26 cellular contexts compared by ENCODE assay signal in the genomic region with DNA sequence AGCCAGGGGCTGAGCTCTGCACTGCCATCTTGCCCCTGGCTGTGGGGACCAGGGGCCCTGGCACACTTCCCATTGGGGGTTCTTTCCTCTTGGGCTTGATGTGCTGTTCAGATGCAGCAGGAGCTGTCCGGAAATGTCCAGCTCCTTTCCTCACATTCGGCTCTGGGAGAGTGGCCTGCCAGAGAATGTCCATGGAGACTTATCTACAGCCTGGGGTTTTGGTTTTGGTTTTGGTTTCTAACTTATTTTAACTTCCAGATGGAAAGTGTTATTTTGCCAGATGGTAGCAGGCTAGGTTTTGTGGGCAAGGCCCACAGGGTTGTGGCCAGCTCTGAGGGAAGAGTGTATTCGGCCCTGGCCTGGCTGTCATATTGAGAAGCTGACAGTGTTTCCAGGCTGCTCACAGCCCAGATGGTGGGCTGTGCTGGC.
DNase-seq lines count a peak whose midpoint lies in the region; ATAC-seq and TF ChIP-seq lines count a peak whose summit lies in the region.
"Had no signal": no experiment of that assay in that cellular context is flagged by ENCODE, and none has a peak within 500 bp of the region (broad histone marks: within the 10 kb centered on the region; RNA-seq: fewer than 3 reads in every experiment).

No MANE protein-coding gene starts in this region.

- no peak overlapping the region for H4K8ac ChIP-seq in H9 (replicated peaks; ENCODE audit: insufficient read length, low read depth, low read length)

- H3K4me1 ChIP-seq in heart right ventricle (peaks cover 0 to 13% (median 0%) of the 10 kb centered on the region in 9 donors), right atrium auricular region (no peaks in the 10 kb centered on the region), H9 (ENCODE audit: insufficient read depth, low read length) (no peaks in the 10 kb centered on the region)
- H3K4me1 ChIP-seq: adrenal gland, gastrocnemius medialis, pancreas had no signal

- H3K4me3 ChIP-seq in heart right ventricle (no peak overlapping the region), right atrium auricular region (no peak overlapping the region)
- H3K4me3 ChIP-seq: adrenal gland, cardiac muscle cell, dorsolateral prefrontal cortex, gastrocnemius medialis, pancreas had no signal

- ATAC-seq in heart right ventricle: peak in 6 of 8 donors; percentile 20 to 51 (median 38)
- ATAC-seq: activated CD8-positive, alpha-beta memory T cell treated with anti-CD3 and anti-CD28 coated beads, Interleukin-2, amount 10 ng/mL, durations not matched to agents 7 days and 5 days; gastrocnemius medialis; natural killer cell had no signal

- DNase-seq in heart right ventricle (no peak), right atrium auricular region (ENCODE audit: low spot score) (no peak), RPMI7951 (ENCODE audit: low read depth) (peak; percentile 88), glomerular visceral epithelial cell (ENCODE audit: extremely low spot score) (peak; percentile 31), MCF 10A (ENCODE audit: unreplicated experiment) (no peak), NAMALWA (ENCODE audit: low spot score) (no peak), T-helper 1 cell (no peak), H9 (no peak)
- DNase-seq: activated CD4-positive, alpha-beta T cell treated with anti-CD3 and anti-CD28 coated beads, Interleukin-2, amount 10 ng/mL, durations not matched to agents 24 days and 14 days; activated CD8-positive, alpha-beta memory T cell treated with anti-CD3 and anti-CD28 coated beads, Interleukin-2, amount 10 ng/mL, durations not matched to agents 7 days and 5 days; activated effector memory CD4-positive, alpha-beta T cell treated with Interleukin-2 at 50 U/mL for 16 hours; adrenal gland; CD8-positive, alpha-beta memory T cell; DMS79; dorsolateral prefrontal cortex; gastrocnemius medialis; natural killer cell; NCI-H1105 treated with DMSO at 0.1 percent for 48 hours; NCI-H524 treated with DMSO at 0.1 percent for 48 hours; pancreas; stimulated activated CD4-positive, alpha-beta T cell treated with anti-CD3 and anti-CD28 coated beads, Interleukin-2, amount 100 ng/mL, for 24 hours; stimulated activated naive CD4-positive, alpha-beta T cell had no signal

- H2BK15ac ChIP-seq in H9 (ENCODE audit: low read depth, low read length): no peak overlapping the region

- WGBS in heart right ventricle, 2 donors: 44 to 79% methylated on average over 3 of the region's 3 CpGs
- no CpG with 5 or more reads among the region's 3 CpGs for WGBS in H9 (ENCODE audit: extremely low coverage, insufficient read length, low lambda C conversion rate)

- H3K27me3 ChIP-seq in heart right ventricle (no peaks in the 10 kb centered on the region), right atrium auricular region (no peaks in the 10 kb centered on the region), H9 (ENCODE audit: insufficient read depth, low read length) (no peaks in the 10 kb centered on the region)
- H3K27me3 ChIP-seq: adrenal gland, cardiac muscle cell, dorsolateral prefrontal cortex, gastrocnemius medialis, pancreas had no signal

- POLR2A ChIA-PET in MCF 10A (lab: Yijun Ruan, JAX): interaction anchor here (1.3 kb wide), 1 partner anchor 10 kb away, joined by 4 read pairs; no protein-coding TSS in a partner anchor

- H2BK20ac ChIP-seq in H9 (ENCODE audit: low read depth, low read length, poor library complexity, severe bottlenecking): no peak overlapping the region

- H3K79me1 ChIP-seq in H9 (ENCODE audit: insufficient read depth, low read depth, low read length, poor library complexity, severe bottlenecking): no peaks in the 10 kb centered on the region

- H3K14ac ChIP-seq in H9 (ENCODE audit: insufficient read depth, low read length): no peak overlapping the region

- no peak overlapping the region for H3K4me2 ChIP-seq in H9 (ENCODE audit: insufficient read depth, insufficient read length, low read length)
- H3K4me2 ChIP-seq: KMS-11 had no signal

- H3T11ph ChIP-seq in H9 (ENCODE audit: low read length): no peak overlapping the region

- no peak overlapping the region for H2BK120ac ChIP-seq in H9 (ENCODE audit: low read depth, low read length, poor library complexity, severe bottlenecking)

- no peak overlapping the region for H4K5ac ChIP-seq in H9 (ENCODE audit: insufficient read length, low read depth, low read length)

- no peaks in the 10 kb centered on the region for H3K27me3 Mint-ChIP-seq in MCF 10A (ENCODE audit: insufficient read depth, unreplicated experiment)
- H3K27me3 Mint-ChIP-seq in H9 (ENCODE audit: low read depth): peaks cover 2% of the 10 kb centered on the region; the same call in 1 of the 2 replicates
- H3K27me3 Mint-ChIP-seq: activated CD4-positive, alpha-beta T cell treated with anti-CD3 and anti-CD28 coated beads, Interleukin-2, amount 10 ng/mL, durations not matched to agents 24 days and 14 days; activated CD8-positive, alpha-beta memory T cell treated with anti-CD3 and anti-CD28 coated beads, Interleukin-2, amount 10 ng/mL, durations not matched to agents 7 days and 5 days; memory B cell had no signal

- no peak overlapping the region for H3K18ac ChIP-seq in H9 (ENCODE audit: insufficient read length, low read depth, low read length)

- no peak overlapping the region for H4K91ac ChIP-seq in H9 (ENCODE audit: insufficient read length, low read depth, low read length)

- H3K4ac ChIP-seq in H9 (ENCODE audit: low read depth, low read length): no peak overlapping the region

- H3K9me3 ChIP-seq in heart right ventricle: no peaks in the 10 kb centered on the region
- H3K9me3 ChIP-seq in right atrium auricular region: no peaks in the 10 kb centered on the region
- peaks cover 89% of the 10 kb centered on the region for H3K9me3 ChIP-seq in H9 (ENCODE audit: control insufficient read depth, low read depth, low read length)
- H3K9me3 ChIP-seq: adrenal gland, gastrocnemius medialis, pancreas had no signal

- H3K9me3 Mint-ChIP-seq in MCF 10A (ENCODE audit: unreplicated experiment): no peaks in the 10 kb centered on the region
- H3K9me3 Mint-ChIP-seq in H9: peaks cover 96 to 98% of the 10 kb centered on the region in 2 experiments
- H3K9me3 Mint-ChIP-seq: activated CD4-positive, alpha-beta T cell treated with anti-CD3 and anti-CD28 coated beads, Interleukin-2, amount 10 ng/mL, durations not matched to agents 24 days and 14 days; memory B cell had no signal

- H3K27ac ChIP-seq in heart right ventricle (peak overlapping the region in 1 of 10 donors; percentile 9), right atrium auricular region (no peak overlapping the region), H9 (ENCODE audit: insufficient read length, low read depth, low read length) (no peak overlapping the region)
- H3K27ac ChIP-seq: cardiac muscle cell, dorsolateral prefrontal cortex, epithelial cell of prostate, gastrocnemius medialis, KMS-11, pancreas had no signal

- H2AFZ ChIP-seq in H9 (ENCODE audit: low read length): no peak overlapping the region

- H3K36me3 ChIP-seq in heart right ventricle (no peaks in the 10 kb centered on the region), right atrium auricular region (no peaks in the 10 kb centered on the region)
- H3K36me3 ChIP-seq: adrenal gland, cardiac muscle cell, gastrocnemius medialis, pancreas had no signal

- H3K23me2 ChIP-seq in H9 (ENCODE audit: insufficient read length, low read depth, low read length, poor library complexity, severe bottlenecking): no peaks in the 10 kb centered on the region

- no peak overlapping the region for H3K23ac ChIP-seq in H9 (ENCODE audit: insufficient read length, low read depth, low read length)

- no peak overlapping the region for H2BK5ac ChIP-seq in H9 (ENCODE audit: insufficient read length, low read length)

- H2AK5ac ChIP-seq in H9 (ENCODE audit: insufficient read length, low read length): no peak overlapping the region

- intact Hi-C loops in heart right ventricle (cut with DNase I): no loop called here
- intact Hi-C loops in MCF 10A (cut with micrococcal nuclease): no loop called here

- no peak overlapping the region for H3K9ac ChIP-seq in H9 (ENCODE audit: extremely low read depth, insufficient read length, low read length)
- H3K9ac ChIP-seq: KMS-11 had no signal

- H3K4me1 Mint-ChIP-seq in MCF 10A (ENCODE audit: insufficient read depth, unreplicated experiment): peaks cover 11% of the 10 kb centered on the region
- H3K4me1 Mint-ChIP-seq in H9: no peaks in the 10 kb centered on the region
- H3K4me1 Mint-ChIP-seq: activated CD8-positive, alpha-beta memory T cell treated with anti-CD3 and anti-CD28 coated beads, Interleukin-2, amount 10 ng/mL, durations not matched to agents 7 days and 5 days; memory B cell had no signal

- H4K20me1 ChIP-seq in H9 (ENCODE audit: control insufficient read depth, insufficient read depth, insufficient read length): no peaks in the 10 kb centered on the region

- H3K27ac Mint-ChIP-seq in MCF 10A (ENCODE audit: low read depth, unreplicated experiment) (no peak overlapping the region), H9 (no peak overlapping the region; a peak in 1 of 7 replicates)
- H3K27ac Mint-ChIP-seq: activated CD4-positive, alpha-beta T cell treated with anti-CD3 and anti-CD28 coated beads, Interleukin-2, amount 10 ng/mL, durations not matched to agents 24 days and 14 days; activated CD8-positive, alpha-beta memory T cell treated with anti-CD3 and anti-CD28 coated beads, Interleukin-2, amount 10 ng/mL, durations not matched to agents 7 days and 5 days; memory B cell; natural killer cell had no signal

- CTCF ChIA-PET in MCF 10A (lab: Yijun Ruan, JAX): no interaction called here

- no TSS peak for BruUV-seq in MCF 10A (replicated peaks; lab: Mats Ljungman, UMichigan)

- H3K36me3 Mint-ChIP-seq in MCF 10A (ENCODE audit: insufficient read depth, unreplicated experiment) (no peaks in the 10 kb centered on the region), H9 (ENCODE audit: insufficient read depth in 1 of 3, low read depth in 3 of 3) (peaks cover 29 to 46% (median 29%) of the 10 kb centered on the region in 3 experiments; a peak in 6 of 7 replicates)
- H3K36me3 Mint-ChIP-seq: activated CD8-positive, alpha-beta memory T cell treated with anti-CD3 and anti-CD28 coated beads, Interleukin-2, amount 10 ng/mL, durations not matched to agents 7 days and 5 days; CD8-positive, alpha-beta memory T cell; memory B cell; natural killer cell had no signal

- no peak overlapping the region for H3K56ac ChIP-seq in H9 (ENCODE audit: insufficient read length, low read depth, low read length)

- H3K4me3 Mint-ChIP-seq in MCF 10A (ENCODE audit: unreplicated experiment): no peak overlapping the region
- no peak overlapping the region for H3K4me3 Mint-ChIP-seq in H9
- H3K4me3 Mint-ChIP-seq: activated CD4-positive, alpha-beta T cell treated with anti-CD3 and anti-CD28 coated beads, Interleukin-2, amount 10 ng/mL, durations not matched to agents 24 days and 14 days; activated CD8-positive, alpha-beta memory T cell treated with anti-CD3 and anti-CD28 coated beads, Interleukin-2, amount 10 ng/mL, durations not matched to agents 7 days and 5 days; memory B cell; natural killer cell had no signal

- TF ChIP-seq CTCF in heart right ventricle (IDR thresholded peaks at IDR 0.05): no peak
- TF ChIP-seq CTCF in right atrium auricular region (IDR thresholded peaks at IDR 0.05): no peak
- TF ChIP-seq CTCF in MCF 10A (IDR thresholded peaks at IDR 0.05; ENCODE audit: unreplicated experiment): no peak
- TF ChIP-seq CTCF in H9 (conservative IDR thresholded peaks at IDR 0.05): no peak

- H3K79me2 ChIP-seq in H9 (ENCODE audit: insufficient read depth, low read length): no peaks in the 10 kb centered on the region

- H2BK12ac ChIP-seq in H9 (ENCODE audit: insufficient read length, low read depth, low read length): no peak overlapping the region

Comparison
In these comparisons a context has a peak if more than half of its experiments do, and no peak if none do; other contexts are left out.
1. DNase-seq: peak in RPMI7951 (single experiment) and glomerular visceral epithelial cell (single experiment); none in heart right ventricle (0 of 2), right atrium auricular region (single experiment), MCF 10A (single experiment), NAMALWA (single experiment), T-helper 1 cell (0 of 5) and H9 (single experiment).